Comparison of ENCODE assay signal across 8 cellular contexts in the genomic region with DNA sequence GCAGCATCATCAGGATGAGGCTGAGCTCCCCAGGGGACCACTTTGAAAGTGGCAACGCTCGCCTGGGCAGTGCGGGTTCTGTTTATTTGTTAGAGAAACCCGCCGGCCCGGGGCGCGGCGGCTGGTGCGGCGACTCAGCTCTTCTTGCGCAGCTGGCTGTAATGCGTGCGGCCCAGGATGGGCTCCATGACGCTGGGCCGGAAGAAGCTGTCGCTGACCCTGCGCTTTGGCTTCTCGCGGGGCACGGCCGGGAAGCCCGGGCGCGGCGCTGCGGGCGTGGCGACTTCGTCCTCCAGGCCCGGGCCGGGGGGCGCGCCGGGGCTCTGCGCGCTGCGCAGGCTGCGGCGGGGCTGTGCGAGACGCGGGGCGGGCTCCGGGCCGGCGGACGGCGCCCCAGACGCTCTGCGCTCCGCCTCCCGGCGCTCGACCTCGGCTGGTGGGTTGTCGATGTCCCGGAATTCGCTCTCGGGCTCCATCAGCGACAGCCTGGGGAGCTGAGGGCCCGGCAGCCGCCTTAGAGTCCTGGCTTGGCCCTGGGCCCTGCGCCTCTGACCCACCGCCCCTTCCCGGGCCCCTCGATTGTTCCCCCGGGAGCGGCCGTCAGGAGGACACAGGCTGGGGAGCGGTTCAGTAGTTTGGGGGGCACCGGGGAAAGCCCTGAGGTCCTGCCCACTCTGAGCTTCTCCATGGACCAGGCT. TPM values are rescaled to one million over a fixed set of nuclear protein-coding genes. Genes with fewer than 3 reads are reported as not detected.
DNase-seq lines count a peak whose midpoint lies in the region; ATAC-seq and TF ChIP-seq lines count a peak whose summit lies in the region.

No MANE protein-coding gene starts in this region.

- intact Hi-C loops in Calu3 (cut with micrococcal nuclease; ENCODE audit: unreplicated experiment) (no loop called here), left ventricle myocardium superior (cut with micrococcal nuclease) (no loop called here)

- no peak overlapping the region for H3K27ac Mint-ChIP-seq in Calu3 (ENCODE audit: unreplicated experiment)
- no peak overlapping the region for H3K27ac Mint-ChIP-seq in activated naive CD8-positive, alpha-beta T cell treated with anti-CD3 and anti-CD28 coated beads, Interleukin-2, amount 10 ng/mL, durations not matched to agents 7 days and 5 days

- peak; percentile 52 for ATAC-seq in HG03354 (IDR thresholded peaks at IDR 0.05; ENCODE audit: poor library complexity, severe bottlenecking, unreplicated experiment)
- ATAC-seq in activated naive CD8-positive, alpha-beta T cell treated with anti-CD3 and anti-CD28 coated beads, Interleukin-2, amount 10 ng/mL, durations not matched to agents 7 days and 5 days (ENCODE audit: low read depth) = peak; percentile 77
- ATAC-seq in left ventricle myocardium superior = peak; percentile 81

- POLR2A ChIA-PET in activated naive CD8-positive, alpha-beta T cell treated with anti-CD3 and anti-CD28 coated beads, Interleukin-2, amount 10 ng/mL, durations not matched to agents 7 days and 5 days (lab: Charles Lee) = no interaction called here

- CTCF ChIA-PET in Calu3 (lab: Charles Lee) = no interaction called here

- no peaks in the 10 kb centered on the region for H3K9me3 Mint-ChIP-seq in Calu3 (ENCODE audit: low read depth, unreplicated experiment)
- no peaks in the 10 kb centered on the region for H3K9me3 Mint-ChIP-seq in activated naive CD8-positive, alpha-beta T cell treated with anti-CD3 and anti-CD28 coated beads, Interleukin-2, amount 10 ng/mL, durations not matched to agents 7 days and 5 days

- peaks cover 8% of the 10 kb centered on the region for H3K27me3 Mint-ChIP-seq in Calu3 (ENCODE audit: unreplicated experiment)
- peaks cover 31% of the 10 kb centered on the region for H3K27me3 Mint-ChIP-seq in activated naive CD8-positive, alpha-beta T cell treated with anti-CD3 and anti-CD28 coated beads, Interleukin-2, amount 10 ng/mL, durations not matched to agents 7 days and 5 days

- H3K4me3 Mint-ChIP-seq in Calu3 (ENCODE audit: low read depth, unreplicated experiment) = peak overlapping the region; percentile 41
- H3K4me3 Mint-ChIP-seq in activated naive CD8-positive, alpha-beta T cell treated with anti-CD3 and anti-CD28 coated beads, Interleukin-2, amount 10 ng/mL, durations not matched to agents 7 days and 5 days = no peak overlapping the region

- DNase-seq in Calu3 = peak; percentile 52
- DNase-seq in activated naive CD8-positive, alpha-beta T cell treated with anti-CD3 and anti-CD28 coated beads, Interleukin-2, amount 10 ng/mL, durations not matched to agents 7 days and 5 days = peak; percentile 60
- DNase-seq in left ventricle myocardium superior = peak; percentile 84
- DNase-seq in retina = peak; percentile 77
- DNase-seq in cerebellar cortex (ENCODE audit: low spot score) = no peak
- DNase-seq in NCI-H2107 treated with DMSO at 0.1 percent for 48 hours (lab: John Stamatoyannopoulos, UW; ENCODE audit: unreplicated experiment) = no peak
- no peak for DNase-seq in HK-2 (ENCODE audit: unreplicated experiment)

- no peak for TF ChIP-seq CTCF in Calu3 (IDR thresholded peaks at IDR 0.05; ENCODE audit: unreplicated experiment)

- no peaks in the 10 kb centered on the region for H3K36me3 Mint-ChIP-seq in Calu3 (ENCODE audit: insufficient read depth, unreplicated experiment)
- H3K36me3 Mint-ChIP-seq in activated naive CD8-positive, alpha-beta T cell treated with anti-CD3 and anti-CD28 coated beads, Interleukin-2, amount 10 ng/mL, durations not matched to agents 7 days and 5 days = no peaks in the 10 kb centered on the region

- peaks cover 19% of the 10 kb centered on the region for H3K4me1 Mint-ChIP-seq in Calu3 (ENCODE audit: low read depth, unreplicated experiment)
- H3K4me1 Mint-ChIP-seq in activated naive CD8-positive, alpha-beta T cell treated with anti-CD3 and anti-CD28 coated beads, Interleukin-2, amount 10 ng/mL, durations not matched to agents 7 days and 5 days = peaks cover 2% of the 10 kb centered on the region

- BruUV-seq in Calu3 (replicated peaks; lab: Mats Ljungman, UMichigan) = no TSS peak

RNA-seq across cellular contexts. Expression of a gene that starts 10.3 kb away (rescaled TPM):
- 1.4 and 1.7 TPM in 2 replicates for total RNA-seq in Calu3 (2022)
- under 1 TPM; 0.14 to 0.20 TPM for total RNA-seq in activated naive CD8-positive, alpha-beta T cell treated with anti-CD3 and anti-CD28 coated beads, Interleukin-2, amount 10 ng/mL, durations not matched to agents 7 days and 5 days
- total RNA-seq in left ventricle myocardium superior = 2.2 TPM

RNA-seq across cellular contexts. Expression of a gene that starts 13.6 kb away (rescaled TPM):
- total RNA-seq in Calu3 (2022) = 0.35 and 0.37 TPM in 2 replicates
- total RNA-seq in activated naive CD8-positive, alpha-beta T cell treated with anti-CD3 and anti-CD28 coated beads, Interleukin-2, amount 10 ng/mL, durations not matched to agents 7 days and 5 days = under 1 TPM; 0.61 to 0.79 TPM
- total RNA-seq in left ventricle myocardium superior = 4.7 TPM

RNA-seq across cellular contexts. Expression of a gene that starts 25.0 kb away (rescaled TPM):
- total RNA-seq in Calu3 (2022) = 6.7 and 8.0 TPM in 2 replicates
- 1 to 10 TPM; 3.7 to 3.8 TPM for total RNA-seq in activated naive CD8-positive, alpha-beta T cell treated with anti-CD3 and anti-CD28 coated beads, Interleukin-2, amount 10 ng/mL, durations not matched to agents 7 days and 5 days
- total RNA-seq in left ventricle myocardium superior = 13.9 TPM

RNA-seq across cellular contexts. Expression of a gene that starts 25.0 kb away (rescaled TPM):
- total RNA-seq in Calu3 (2022) (not detected in 2 replicates), left ventricle myocardium superior (not detected)
- not detected for total RNA-seq in activated naive CD8-positive, alpha-beta T cell treated with anti-CD3 and anti-CD28 coated beads, Interleukin-2, amount 10 ng/mL, durations not matched to agents 7 days and 5 days

Comparison
In these comparisons a context has a peak if more than half of its experiments do, and no peak if none do; other contexts are left out.
1. DNase-seq: peak in Calu3 (single experiment), activated naive CD8-positive, alpha-beta T cell treated with anti-CD3 and anti-CD28 coated beads, Interleukin-2, amount 10 ng/mL, durations not matched to agents 7 days and 5 days (single experiment), left ventricle myocardium superior (single experiment) and retina (single experiment); none in cerebellar cortex (single experiment), NCI-H2107 treated with DMSO at 0.1 percent for 48 hours (single experiment) and HK-2 (single experiment).
2. Peak in every context shown above with its lines, with median percentiles within 50 percentile points of each other: ATAC-seq.